ENCODE assay signal across 25 cellular contexts in genomic region chr20:50759678-50760077, GRCh38. TPM values are rescaled to one million over a fixed set of nuclear protein-coding genes. Genes with fewer than 3 reads are reported as not detected.
DNase-seq lines count a peak whose midpoint lies in the region; ATAC-seq, FAIRE-seq and TF ChIP-seq lines count a peak whose summit lies in the region.
"Had no signal": no experiment of that assay in that cellular context is flagged by ENCODE, and none has a peak within 500 bp of the region (broad histone marks: within the 10 kb centered on the region; RNA-seq: fewer than 3 reads in every experiment).

No MANE protein-coding gene starts in this region.

- H3K36me3 ChIP-seq in adrenal gland (replicated peaks in 1 of 2): no peaks in the 10 kb centered on the region
- H3K36me3 ChIP-seq: cardiac muscle cell, left ventricle myocardium inferior, transverse colon had no signal

- H3K4me1 ChIP-seq in A549 (peaks cover 52% of the 10 kb centered on the region), adrenal gland (replicated peaks in 1 of 2) (peaks cover 6 to 9% of the 10 kb centered on the region in 2 donors)

- DNase-seq in A549 (ENCODE audit: low read depth in 1 of 2, low spot score in 1 of 2): no peak
- peak; percentile 70 for DNase-seq in KBM-7
- peak; percentile 39 for DNase-seq in OCI-M1 (lab: John Stamatoyannopoulos, UW)
- DNase-seq in left lobe of liver (ENCODE audit: low spot score): peak; percentile 14
- DNase-seq in omental fat pad (ENCODE audit: low spot score): no peak
- no peak for DNase-seq in adrenal gland
- DNase-seq in endothelial cell (ENCODE audit: low spot score): no peak
- DNase-seq: activated CD4-positive, alpha-beta T cell treated with anti-CD3 and anti-CD28 coated beads for 48 hours; activated gamma-delta T cell treated with Interleukin-2 at 50 U/mL for 16 hours; activated T-cell treated with anti-CD3 and anti-CD28 coated beads, Interleukin-2, amount 50 U/mL, for 48 hours; DMS153; effector CD8-positive, alpha-beta T cell; erythroblast; left ventricle myocardium inferior; NCI-H1417; NCI-H2029; NCI-H226; stimulated activated CD4-positive, alpha-beta T cell treated with anti-CD3 and anti-CD28 coated beads, Interleukin-15, amount 100 ng/mL, for 24 hours; stimulated activated CD4-positive, alpha-beta T cell treated with anti-CD3 and anti-CD28 coated beads, Interleukin-4, amount 100 ng/mL, for 4 hours; transverse colon had no signal

- no peaks in the 10 kb centered on the region for H3K27me3 Mint-ChIP-seq in endothelial cell (ENCODE audit: unreplicated experiment)

- ATAC-seq in A549 (no peak), left lobe of liver (no peak), omental fat pad (ENCODE audit: low FRiP score) (no peak), GM18867 (IDR thresholded peaks at IDR 0.05; ENCODE audit: unreplicated experiment) (no peak)

- peaks cover 2% of the 10 kb centered on the region for H3K4me1 Mint-ChIP-seq in endothelial cell (ENCODE audit: unreplicated experiment)

- no peaks in the 10 kb centered on the region for H3K9me3 Mint-ChIP-seq in endothelial cell (ENCODE audit: unreplicated experiment)

- 95% methylated on average over 5 of the region's 5 CpGs for WGBS in A549 (ENCODE audit: missing lambda C conversion rate)
- WGBS in adrenal gland, 4 donors: 79 to 87% (median 80%) methylated on average over 5 of the region's 5 CpGs

- TF ChIP-seq RAD21 in A549 (conservative IDR thresholded peaks at IDR 0.05 in 1 of 2, IDR thresholded peaks at IDR 0.05 in 1 of 2): no peak

- no peak for TF ChIP-seq CTCF in A549 (IDR thresholded peaks at IDR 0.05)
- TF ChIP-seq CTCF in omental fat pad (IDR thresholded peaks at IDR 0.05): no peak
- no peak for TF ChIP-seq CTCF in adrenal gland (IDR thresholded peaks at IDR 0.05)
- TF ChIP-seq CTCF in endothelial cell (IDR thresholded peaks at IDR 0.05; ENCODE audit: unreplicated experiment): no peak

- H3K4me2 ChIP-seq in A549: no peak overlapping the region

- in situ Hi-C loops in KBM-7 (cut with MboI; ENCODE audit: low pct_unique_long_range_greater_than_20kb, low sequenced_read_pairs): no loop called here

- TF ChIP-seq POLR2A in A549 (IDR thresholded peaks at IDR 0.05; ENCODE audit: low read length) (no peak), adrenal gland (IDR thresholded peaks at IDR 0.05) (no peak)

- H3K27me3 ChIP-seq in adrenal gland: no peaks in the 10 kb centered on the region
- H3K27me3 ChIP-seq: cardiac muscle cell, transverse colon had no signal

- no peak overlapping the region for H3K4me3 Mint-ChIP-seq in endothelial cell (ENCODE audit: unreplicated experiment)

- POLR2A ChIA-PET in A549 (lab: Yijun Ruan, JAX): no interaction called here

- H3K27ac Mint-ChIP-seq in endothelial cell (ENCODE audit: unreplicated experiment): no peak overlapping the region

- H3K27ac ChIP-seq in A549: peak overlapping the region; percentile 96 to 98
- H3K27ac ChIP-seq in adrenal gland: no peak overlapping the region
- H3K27ac ChIP-seq: cardiac muscle cell, left ventricle myocardium inferior, transverse colon had no signal

- no peak for TF ChIP-seq EP300 in A549 (IDR thresholded peaks at IDR 0.05)

- H3K9me3 ChIP-seq in A549 (no peaks in the 10 kb centered on the region), adrenal gland (replicated peaks in 1 of 3) (no peaks in the 10 kb centered on the region)
- H3K9me3 ChIP-seq: left ventricle myocardium inferior, transverse colon had no signal

- no peaks in the 10 kb centered on the region for H3K36me3 Mint-ChIP-seq in endothelial cell (ENCODE audit: low read depth, unreplicated experiment)

- H3K4me3 ChIP-seq in A549 (no peak overlapping the region), adrenal gland (no peak overlapping the region)
- H3K4me3 ChIP-seq: cardiac muscle cell, left ventricle myocardium inferior, transverse colon had no signal

- intact Hi-C loops in adrenal gland (cut with DNase I): loop anchor here in 1 of 2 donors (10.0 kb wide), 1 partner anchor 575 kb away; no protein-coding TSS in a partner anchor

- CTCF ChIA-PET in A549 (lab: Yijun Ruan, JAX): interaction anchor here (0.6 to 4.7 kb wide), 6 partner anchors 8 to 212 kb away, joined by 3 to 36 read pairs (median 4); no protein-coding TSS in a partner anchor

- FAIRE-seq in A549 (lab: Jason Lieb, UNC): no peak
- FAIRE-seq: astrocyte, colon, H1 had no signal

TF ChIP-seq in A549, 52 proteins besides CTCF, POLR2A, EP300 and RAD21:
- no peak for TF ChIP-seq ESRRA (IDR thresholded peaks at IDR 0.05; ENCODE audit: borderline replicate concordance, low read length)
- TF ChIP-seq MAZ (IDR thresholded peaks at IDR 0.05; ENCODE audit: borderline replicate concordance, low read depth, low read length): no peak
- TF ChIP-seq MYC (IDR thresholded peaks at IDR 0.05; ENCODE audit: borderline replicate concordance, low read length): no peak
- no peak for TF ChIP-seq TP53 (CRISPR knock-in tag; IDR thresholded peaks at IDR 0.05)
- no peak for TF ChIP-seq USF2 (IDR thresholded peaks at IDR 0.05)
- TF ChIP-seq CEBPB (IDR thresholded peaks at IDR 0.05): no peak
- no peak for TF ChIP-seq RFX5 (IDR thresholded peaks at IDR 0.05)
- TF ChIP-seq NR3C1 (IDR thresholded peaks at IDR 0.05): no peak
- TF ChIP-seq BHLHE40 (IDR thresholded peaks at IDR 0.05; ENCODE audit: low read depth, low read length): no peak
- no peak for TF ChIP-seq RCOR1 (IDR thresholded peaks at IDR 0.05; ENCODE audit: low read depth, low read length)
- TF ChIP-seq KDM5A (IDR thresholded peaks at IDR 0.05): no peak
- no peak for TF ChIP-seq JUNB (IDR thresholded peaks at IDR 0.05)
- TF ChIP-seq HES2 (IDR thresholded peaks at IDR 0.05): no peak
- no peak for TF ChIP-seq EHF (CRISPR knock-in tag; IDR thresholded peaks at IDR 0.05)
- no peak for TF ChIP-seq MAX (IDR thresholded peaks at IDR 0.05)

RNA-seq across cellular contexts. Expression of gene PARD6B, which starts 28.3 kb away (rescaled TPM):
- polyA plus RNA-seq in A549 (2011; rRNA removed) (6.2 and 6.4 TPM in 2 replicates), A549 (2017; fragmentation: RNase III; extraction: RNeasy Plus Mini Kit Qiagen cat#74134 plus additional on column Dnase treatment) (2.7 to 3.1 TPM (median 2.8 TPM) in 3 replicates), adrenal gland (1 to 10 TPM; 1.1 to 2.4 (median 1.5) TPM)
- polyA plus RNA-seq in A549 (2012; cell fraction: cytosol; rRNA removed): 1.6 and 1.7 TPM in 2 replicates
- polyA plus RNA-seq in A549 (2012; cell fraction: nucleus; rRNA removed): 1.3 and 1.7 TPM in 2 replicates
- 11.1 and 11.2 TPM in 2 replicates for polyA minus RNA-seq in A549 (2011; rRNA and poly(A)+ RNA removed)
- total RNA-seq in left lobe of liver (10.9 TPM), omental fat pad (10 to 100 TPM in 1 of 4 donors, 1 to 10 TPM in 3; 1.1 to 20.5 (median 5.9) TPM), adrenal gland (10 to 100 TPM in 1 of 8 donors, 1 to 10 TPM in 7; 4.6 to 10.8 (median 6.5) TPM), endothelial cell (ENCODE audit: unreplicated experiment) (7.1 TPM)

RNA-seq across cellular contexts. Expression of gene BCAS4, which starts 35.2 kb away (rescaled TPM):
- polyA plus RNA-seq in A549 (2011; rRNA removed) (15.5 and 16.9 TPM in 2 replicates), A549 (2017; fragmentation: RNase III; extraction: RNeasy Plus Mini Kit Qiagen cat#74134 plus additional on column Dnase treatment) (45.9 to 48.4 TPM (median 46.6 TPM) in 3 replicates), adrenal gland (1 to 10 TPM; 1.0 to 1.3 (median 1.2) TPM)
- 48.8 and 49.8 TPM in 2 replicates for polyA plus RNA-seq in A549 (2012; cell fraction: cytosol; rRNA removed)
- polyA plus RNA-seq in A549 (2012; cell fraction: nucleus; rRNA removed): 14.4 and 23.6 TPM in 2 replicates
- 8.7 and 10.3 TPM in 2 replicates for polyA minus RNA-seq in A549 (2011; rRNA and poly(A)+ RNA removed)
- total RNA-seq in left lobe of liver (0.83 TPM), omental fat pad (1 to 10 TPM; 1.4 to 6.5 (median 3.1) TPM), adrenal gland (1 to 10 TPM in 6 of 8 donors, under 1 TPM in 2; 0.66 to 5.1 (median 2.0) TPM), endothelial cell (ENCODE audit: unreplicated experiment) (7.6 TPM)

Comparison
In these comparisons a context has a peak if more than half of its experiments do, and no peak if none do; other contexts are left out.
1. DNase-seq: peak in KBM-7 (single experiment), OCI-M1 (single experiment) and left lobe of liver (single experiment); none in A549 (0 of 2), omental fat pad (single experiment), adrenal gland (0 of 7) and endothelial cell (single experiment).
2. H3K27ac ChIP-seq: peak in A549 (2 of 2); none in adrenal gland (0 of 5).